ENCODE assay signal across 19 cellular contexts in genomic region chr2:132559921-132560320, GRCh38.
"Had no signal": no experiment of that assay in that cellular context is flagged by ENCODE, and none has a peak within 500 bp of the region (broad histone marks: within the 10 kb centered on the region; RNA-seq: fewer than 3 reads in every experiment).

No MANE protein-coding gene starts in this region.

- H3K4me1 ChIP-seq: esophagus squamous epithelium, gastrocnemius medialis, heart right ventricle, left lung, lower lobe of right lung had no signal

- H3K27ac ChIP-seq: coronary artery, dorsolateral prefrontal cortex, esophagus squamous epithelium, gastrocnemius medialis, heart right ventricle, left lung, lower lobe of right lung had no signal

- H3K36me3 ChIP-seq: esophagus squamous epithelium, gastrocnemius medialis, heart right ventricle, left lung, lower lobe of right lung had no signal

- H3K4me3 Mint-ChIP-seq: mesothelial cell of epicardium had no signal

- H3K27me3 ChIP-seq: dorsolateral prefrontal cortex, esophagus squamous epithelium, gastrocnemius medialis, left lung had no signal

- H3K27ac Mint-ChIP-seq: mesothelial cell of epicardium had no signal

- H3K9me3 ChIP-seq: esophagus squamous epithelium, gastrocnemius medialis, heart right ventricle, left lung, lower lobe of right lung, mucosa of descending colon had no signal

- DNase-seq: dermis blood vessel endothelial cell; dorsolateral prefrontal cortex; effector CD4-positive, alpha-beta T cell; effector memory CD4-positive, alpha-beta T cell; esophagus squamous epithelium; foreskin fibroblast; foreskin melanocyte; gastrocnemius medialis; glutamatergic neuron; heart right ventricle; hippocampal formation; left cardiac atrium; left lung; left ventricle myocardium superior; lower lobe of right lung; mesenchymal stem cell; mucosa of descending colon had no signal

- H3K4me3 ChIP-seq: coronary artery, dorsolateral prefrontal cortex, esophagus squamous epithelium, gastrocnemius medialis, heart right ventricle, left lung, lower lobe of right lung, mucosa of descending colon had no signal

- H3K9me3 Mint-ChIP-seq: mesothelial cell of epicardium had no signal

- ATAC-seq: gastrocnemius medialis, heart right ventricle, left cardiac atrium, left ventricle myocardium superior, lower lobe of right lung, mucosa of descending colon had no signal

- H3K36me3 Mint-ChIP-seq: mesothelial cell of epicardium had no signal
